Comparison of ENCODE assay signal across 11 cellular contexts in genomic region chr17:80599546-80600305, GRCh38. TPM values are rescaled to one million over a fixed set of nuclear protein-coding genes. Genes with fewer than 3 reads are reported as not detected.
DNase-seq lines count a peak whose midpoint lies in the region; ATAC-seq and TF ChIP-seq lines count a peak whose summit lies in the region.
"Had no signal": no experiment of that assay in that cellular context is flagged by ENCODE, and none has a peak within 500 bp of the region (broad histone marks: within the 10 kb centered on the region; RNA-seq: fewer than 3 reads in every experiment).

No MANE protein-coding gene starts in this region.

- no peak overlapping the region for H2BK20ac ChIP-seq in H9 (ENCODE audit: low read depth, low read length, poor library complexity, severe bottlenecking)

- no peaks in the 10 kb centered on the region for H3K27me3 Mint-ChIP-seq in CD4-positive, alpha-beta T cell
- H3K27me3 Mint-ChIP-seq in H9 (ENCODE audit: low read depth): no peaks in the 10 kb centered on the region

- no peaks in the 10 kb centered on the region for H3K36me3 ChIP-seq in liver (ENCODE audit: control insufficient read depth in 4 of 4, insufficient read depth in 3 of 4, low read depth in 1 of 4, low read length in 3 of 4)
- H3K36me3 ChIP-seq: heart right ventricle, neutrophil had no signal

- no peak overlapping the region for H3K14ac ChIP-seq in H9 (ENCODE audit: insufficient read depth, low read length)

- H4K20me1 ChIP-seq in H9 (ENCODE audit: control insufficient read depth, insufficient read depth, insufficient read length): no peaks in the 10 kb centered on the region

- H3K9ac ChIP-seq in H9 (ENCODE audit: extremely low read depth, insufficient read length, low read length) (no peak overlapping the region), liver (ENCODE audit: low read depth in 1 of 2, low read length in 2 of 2) (no peak overlapping the region)

- H2BK120ac ChIP-seq in H9 (ENCODE audit: low read depth, low read length, poor library complexity, severe bottlenecking): no peak overlapping the region

- H3K4ac ChIP-seq in H9 (ENCODE audit: low read depth, low read length): no peak overlapping the region

- H3K18ac ChIP-seq in H9 (ENCODE audit: insufficient read length, low read depth, low read length): no peak overlapping the region

- no peak overlapping the region for H2BK12ac ChIP-seq in H9 (ENCODE audit: insufficient read length, low read depth, low read length)

- H3K9me3 ChIP-seq in CD4-positive, alpha-beta T cell (ENCODE audit: control insufficient read depth, low read length): no peaks in the 10 kb centered on the region
- H3K9me3 ChIP-seq in H9 (ENCODE audit: control insufficient read depth, low read depth, low read length): no peaks in the 10 kb centered on the region
- no peaks in the 10 kb centered on the region for H3K9me3 ChIP-seq in liver (ENCODE audit: control insufficient read depth in 4 of 4, low read length in 3 of 4)
- H3K9me3 ChIP-seq: heart right ventricle, neutrophil had no signal

- peaks cover 8% of the 10 kb centered on the region; the same call in 1 of the 2 replicates for H3K79me2 ChIP-seq in H9 (ENCODE audit: insufficient read depth, low read length)

- no peak overlapping the region for H4K8ac ChIP-seq in H9 (replicated peaks; ENCODE audit: insufficient read length, low read depth, low read length)

- no peak overlapping the region for H4K5ac ChIP-seq in H9 (ENCODE audit: insufficient read length, low read depth, low read length)

- WGBS in H9 (ENCODE audit: extremely low coverage, insufficient read length, low lambda C conversion rate): no CpG with 5 or more reads among the region's 8 CpGs
- WGBS in liver: 75% methylated on average over 8 of the region's 8 CpGs

- no peak overlapping the region for H4K91ac ChIP-seq in H9 (ENCODE audit: insufficient read length, low read depth, low read length)

- no peaks in the 10 kb centered on the region for H3K4me1 ChIP-seq in H9 (ENCODE audit: insufficient read depth, low read length)
- H3K4me1 ChIP-seq in liver (ENCODE audit: control insufficient read depth in 4 of 4, insufficient read depth in 4 of 4, low read length in 3 of 4): peaks cover 3 to 10% (median 6%) of the 10 kb centered on the region in 4 donors

- no peak overlapping the region for H2AK5ac ChIP-seq in H9 (ENCODE audit: insufficient read length, low read length)

- no peak overlapping the region for H3K4me2 ChIP-seq in H9 (ENCODE audit: insufficient read depth, insufficient read length, low read length)

- H2BK15ac ChIP-seq in H9 (ENCODE audit: low read depth, low read length): no peak overlapping the region

- no peak overlapping the region for H3K4me3 ChIP-seq in liver (ENCODE audit: low read depth in 1 of 3, low read length in 3 of 3)
- H3K4me3 ChIP-seq: heart right ventricle had no signal

- H2AFZ ChIP-seq in H9 (ENCODE audit: low read length): no peak overlapping the region

- peak overlapping the region; percentile 22 for H3K27ac Mint-ChIP-seq in CD4-positive, alpha-beta T cell
- peak overlapping the region in 2 of 3 experiments; percentile 34 to 68; a peak in 2 of 7 replicates for H3K27ac Mint-ChIP-seq in H9
- peak overlapping the region; percentile 82 to 91 for H3K27ac Mint-ChIP-seq in activated naive CD4-positive, alpha-beta T cell treated with anti-CD3 and anti-CD28 coated beads, Interleukin-2, amount 50 U/mL, for 72 hours

- DNase-seq in CD4-positive, alpha-beta T cell: no peak
- no peak for DNase-seq in H9
- DNase-seq in activated naive CD4-positive, alpha-beta T cell treated with anti-CD3 and anti-CD28 coated beads, Interleukin-2, amount 50 U/mL, for 72 hours (ENCODE audit: low spot score in 2 of 2): no peak
- no peak for DNase-seq in retina
- no peak for DNase-seq in stimulated activated CD4-positive, alpha-beta T cell treated with anti-CD3 and anti-CD28 coated beads, Interleukin-12 subunit alpha, Interleukin-12 subunit beta, amount 100 ng/mL, for 4 hours
- DNase-seq: central memory CD4-positive, alpha-beta T cell; heart right ventricle had no signal

- H3K9me3 Mint-ChIP-seq in CD4-positive, alpha-beta T cell: no peaks in the 10 kb centered on the region
- H3K9me3 Mint-ChIP-seq in H9: peaks cover 6 to 8% of the 10 kb centered on the region in 2 experiments; a peak in 3 of 5 replicates
- peaks cover 0 to 12% of the 10 kb centered on the region in 2 donors for H3K9me3 Mint-ChIP-seq in activated naive CD4-positive, alpha-beta T cell treated with anti-CD3 and anti-CD28 coated beads, Interleukin-2, amount 50 U/mL, for 72 hours

- CTCF ChIA-PET in CD4-positive, alpha-beta T cell (lab: Charles Lee): no interaction called here

- no peak for TF ChIP-seq CTCF in CD4-positive, alpha-beta T cell (IDR thresholded peaks at IDR 0.05)
- no peak for TF ChIP-seq CTCF in H9 (conservative IDR thresholded peaks at IDR 0.05)
- no peak for TF ChIP-seq CTCF in liver (IDR thresholded peaks at IDR 0.05; ENCODE audit: low read depth, low read length, missing input control)

- no peaks in the 10 kb centered on the region for H3K27me3 ChIP-seq in CD4-positive, alpha-beta T cell (ENCODE audit: control insufficient read depth, insufficient read depth, low read length)
- no peaks in the 10 kb centered on the region for H3K27me3 ChIP-seq in H9 (ENCODE audit: insufficient read depth, low read length)
- H3K27me3 ChIP-seq in liver (ENCODE audit: control insufficient read depth in 4 of 4, insufficient read depth in 4 of 4, low read length in 3 of 4): no peaks in the 10 kb centered on the region
- H3K27me3 ChIP-seq: heart right ventricle, neutrophil had no signal

- POLR2A ChIA-PET in CD4-positive, alpha-beta T cell (lab: Charles Lee): no interaction called here

- peaks cover 6% of the 10 kb centered on the region for H3K36me3 Mint-ChIP-seq in CD4-positive, alpha-beta T cell (ENCODE audit: low read depth)
- H3K36me3 Mint-ChIP-seq in H9 (ENCODE audit: insufficient read depth in 1 of 3, low read depth in 3 of 3): peaks cover 10 to 13% (median 11%) of the 10 kb centered on the region in 3 experiments
- peaks cover 6 to 44% of the 10 kb centered on the region in 2 donors for H3K36me3 Mint-ChIP-seq in activated naive CD4-positive, alpha-beta T cell treated with anti-CD3 and anti-CD28 coated beads, Interleukin-2, amount 50 U/mL, for 72 hours

- peaks cover 6% of the 10 kb centered on the region for H3K79me1 ChIP-seq in H9 (ENCODE audit: insufficient read depth, low read depth, low read length, poor library complexity, severe bottlenecking)

- TF ChIP-seq RAD21 in liver (IDR thresholded peaks at IDR 0.05): no peak

- peak overlapping the region; percentile 47 for H3K4me3 Mint-ChIP-seq in CD4-positive, alpha-beta T cell
- no peak overlapping the region for H3K4me3 Mint-ChIP-seq in H9

- intact Hi-C loops in CD4-positive, alpha-beta T cell (cut with DNase I, micrococcal nuclease): no loop called here

- no peak overlapping the region for H3T11ph ChIP-seq in H9 (ENCODE audit: low read length)

- no peak overlapping the region for H3K56ac ChIP-seq in H9 (ENCODE audit: insufficient read length, low read depth, low read length)

- H3K23me2 ChIP-seq in H9 (ENCODE audit: insufficient read length, low read depth, low read length, poor library complexity, severe bottlenecking): peaks cover 3% of the 10 kb centered on the region

- H3K4me1 Mint-ChIP-seq in CD4-positive, alpha-beta T cell (ENCODE audit: low read depth): peaks cover 74% of the 10 kb centered on the region
- peaks cover 10 to 17% of the 10 kb centered on the region in 2 experiments for H3K4me1 Mint-ChIP-seq in H9

- H3K27ac ChIP-seq in CD4-positive, alpha-beta T cell (ENCODE audit: low read depth, low read length): no peak overlapping the region
- H3K27ac ChIP-seq in H9 (ENCODE audit: insufficient read length, low read depth, low read length): no peak overlapping the region
- no peak overlapping the region for H3K27ac ChIP-seq in liver (ENCODE audit: low read depth in 1 of 2, low read length in 2 of 2)
- H3K27ac ChIP-seq: neutrophil had no signal

- no peak for ATAC-seq in CD4-positive, alpha-beta T cell (ENCODE audit: poor library complexity)
- peak in 1 of 2 donors; percentile 33 for ATAC-seq in activated naive CD4-positive, alpha-beta T cell treated with anti-CD3 and anti-CD28 coated beads, Interleukin-2, amount 50 U/mL, for 72 hours
- ATAC-seq in GM21360 (IDR thresholded peaks at IDR 0.05; ENCODE audit: unreplicated experiment): no peak
- ATAC-seq in HG02852 (IDR thresholded peaks at IDR 0.05; ENCODE audit: unreplicated experiment): no peak

- H3K23ac ChIP-seq in H9 (ENCODE audit: insufficient read length, low read depth, low read length): no peak overlapping the region

- H2BK5ac ChIP-seq in H9 (ENCODE audit: insufficient read length, low read length): no peak overlapping the region

TF ChIP-seq in liver, 16 proteins besides CTCF, POLR2A, EP300 and RAD21:
- TF ChIP-seq FOXA1 (IDR thresholded peaks at IDR 0.05): no peak
- no peak for TF ChIP-seq HNF4G (IDR thresholded peaks at IDR 0.05)
- no peak for TF ChIP-seq JUND (IDR thresholded peaks at IDR 0.05)
- peak; percentile 49 to 68 for TF ChIP-seq HNF4A (conservative IDR thresholded peaks at IDR 0.05)

RNA-seq across cellular contexts. Expression of gene RPTOR, which starts 55.1 kb away (rescaled TPM):
- 10 to 100 TPM; 45.0 to 47.1 TPM for total RNA-seq in CD4-positive, alpha-beta T cell
- 24.3 and 25.1 TPM in 2 replicates for total RNA-seq in H9 (2021)
- 100 to 1,000 TPM in 1 of 2 donors, 10 to 100 TPM in 1; 59.5 to 128 TPM for total RNA-seq in activated naive CD4-positive, alpha-beta T cell treated with anti-CD3 and anti-CD28 coated beads, Interleukin-2, amount 50 U/mL, for 72 hours
- total RNA-seq in liver: 10 to 100 TPM; 13.3 to 25.4 TPM
- polyA plus RNA-seq in liver: 1 to 10 TPM; 4.8 to 10.0 TPM

Comparison
In these comparisons a context has a peak if more than half of its experiments do, and no peak if none do; other contexts are left out.
1. H3K27ac Mint-ChIP-seq: peak in every context shown above with its lines; median percentile 86 in activated naive CD4-positive, alpha-beta T cell treated with anti-CD3 and anti-CD28 coated beads, Interleukin-2, amount 50 U/mL, for 72 hours; 51 in H9; 22 in CD4-positive, alpha-beta T cell.